ENCODE assay signal across 1 cellular context in the genomic region with DNA sequence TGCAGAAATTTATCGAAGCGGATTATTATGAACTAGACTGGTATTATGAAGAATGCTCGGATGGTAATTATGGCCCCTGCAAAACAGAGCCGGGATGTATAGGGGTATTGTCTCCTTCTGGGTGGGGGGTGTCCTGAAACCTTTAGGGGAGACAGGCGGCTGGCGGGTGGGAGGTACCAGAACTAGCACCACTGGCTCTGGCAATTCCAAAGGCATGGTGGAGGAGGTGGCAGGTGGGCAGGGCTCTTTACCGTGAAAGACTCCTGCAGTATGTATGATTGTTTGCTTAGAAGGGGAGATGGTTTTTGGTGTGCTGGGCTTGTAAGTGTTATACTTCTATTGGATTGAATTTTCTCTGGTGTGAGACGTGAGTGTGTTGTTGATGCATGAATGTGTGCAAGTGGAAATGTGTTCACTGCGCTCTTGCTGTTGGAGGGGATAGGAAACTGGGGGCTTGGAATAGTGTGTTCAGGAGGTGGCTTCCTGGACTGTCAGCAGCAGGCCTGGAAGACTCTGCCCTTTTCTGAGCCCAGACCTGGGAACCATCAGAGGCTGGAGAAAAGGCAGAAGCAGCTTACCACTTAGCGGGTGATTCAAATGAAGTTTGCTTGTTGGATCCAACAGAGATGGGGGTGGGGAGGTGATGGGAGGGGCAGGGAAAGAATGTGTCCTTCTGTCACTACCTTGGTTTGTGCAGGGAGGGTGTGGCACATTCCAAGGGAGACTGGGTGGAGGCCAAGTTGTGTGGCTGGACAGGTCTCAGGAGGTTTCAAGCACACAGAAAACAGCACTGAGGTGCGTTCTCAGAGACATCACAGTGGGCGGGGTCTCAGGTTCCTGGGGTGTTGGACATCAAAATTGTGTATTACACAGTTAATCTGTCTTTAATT.
TF ChIP-seq lines count a peak whose summit lies in the region.

No MANE protein-coding gene starts in this region.

TF ChIP-seq in HCT116, 20 proteins besides CTCF, POLR2A, EP300 and RAD21:
- TF ChIP-seq ZFX (IDR thresholded peaks at IDR 0.05) (no peak), SRF (IDR thresholded peaks at IDR 0.05; ENCODE audit: low read depth) (no peak), FOSL1 (IDR thresholded peaks at IDR 0.05; ENCODE audit: low read depth) (no peak), CBX3 (IDR thresholded peaks at IDR 0.05; ENCODE audit: low read depth) (no peak), EZH2phosphoT487 (IDR thresholded peaks at IDR 0.05; ENCODE audit: borderline replicate concordance) (no peak), ZNF274 (IDR thresholded peaks at IDR 0.05; ENCODE audit: low read depth, low read length) (no peak), JUND (IDR thresholded peaks at IDR 0.05) (no peak), EZH2 (IDR thresholded peaks at IDR 0.05) (no peak), ELF1 (IDR thresholded peaks at IDR 0.05; ENCODE audit: borderline replicate concordance, low read depth) (no peak), CEBPB (IDR thresholded peaks at IDR 0.05; ENCODE audit: low read depth) (no peak)
- TF ChIP-seq, protein P1, sequence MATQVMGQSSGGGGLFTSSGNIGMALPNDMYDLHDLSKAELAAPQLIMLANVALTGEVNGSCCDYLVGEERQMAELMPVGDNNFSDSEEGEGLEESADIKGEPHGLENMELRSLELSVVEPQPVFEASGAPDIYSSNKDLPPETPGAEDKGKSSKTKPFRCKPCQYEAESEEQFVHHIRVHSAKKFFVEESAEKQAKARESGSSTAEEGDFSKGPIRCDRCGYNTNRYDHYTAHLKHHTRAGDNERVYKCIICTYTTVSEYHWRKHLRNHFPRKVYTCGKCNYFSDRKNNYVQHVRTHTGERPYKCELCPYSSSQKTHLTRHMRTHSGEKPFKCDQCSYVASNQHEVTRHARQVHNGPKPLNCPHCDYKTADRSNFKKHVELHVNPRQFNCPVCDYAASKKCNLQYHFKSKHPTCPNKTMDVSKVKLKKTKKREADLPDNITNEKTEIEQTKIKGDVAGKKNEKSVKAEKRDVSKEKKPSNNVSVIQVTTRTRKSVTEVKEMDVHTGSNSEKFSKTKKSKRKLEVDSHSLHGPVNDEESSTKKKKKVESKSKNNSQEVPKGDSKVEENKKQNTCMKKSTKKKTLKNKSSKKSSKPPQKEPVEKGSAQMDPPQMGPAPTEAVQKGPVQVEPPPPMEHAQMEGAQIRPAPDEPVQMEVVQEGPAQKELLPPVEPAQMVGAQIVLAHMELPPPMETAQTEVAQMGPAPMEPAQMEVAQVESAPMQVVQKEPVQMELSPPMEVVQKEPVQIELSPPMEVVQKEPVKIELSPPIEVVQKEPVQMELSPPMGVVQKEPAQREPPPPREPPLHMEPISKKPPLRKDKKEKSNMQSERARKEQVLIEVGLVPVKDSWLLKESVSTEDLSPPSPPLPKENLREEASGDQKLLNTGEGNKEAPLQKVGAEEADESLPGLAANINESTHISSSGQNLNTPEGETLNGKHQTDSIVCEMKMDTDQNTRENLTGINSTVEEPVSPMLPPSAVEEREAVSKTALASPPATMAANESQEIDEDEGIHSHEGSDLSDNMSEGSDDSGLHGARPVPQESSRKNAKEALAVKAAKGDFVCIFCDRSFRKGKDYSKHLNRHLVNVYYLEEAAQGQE (IDR thresholded peaks at IDR 0.05; ENCODE audit: low read depth), result no peak
